In genomic region chr6:41027251-41027650, GRCh38 we compare ENCODE assay signal across 9 cellular contexts. TPM values are rescaled to one million over a fixed set of nuclear protein-coding genes. Genes with fewer than 3 reads are reported as not detected.
A peak's percentile ranks its signal among the peaks of the same experiment; 100 is the strongest.
DNase-seq lines count a peak whose midpoint lies in the region; FAIRE-seq and TF ChIP-seq lines count a peak whose summit lies in the region.
"Had no signal": no experiment of that assay in that cellular context is flagged by ENCODE, and none has a peak within 500 bp of the region (broad histone marks: within the 10 kb centered on the region; RNA-seq: fewer than 3 reads in every experiment).

No MANE protein-coding gene starts in this region.

- peak overlapping the region; percentile 68 for H3K4me3 ChIP-seq in CD8-positive, alpha-beta memory T cell (ENCODE audit: low read length)
- H3K4me3 ChIP-seq in ectodermal cell (ENCODE audit: insufficient read depth, low read depth, low read length), result peak overlapping the region; percentile 46
- H3K4me3 ChIP-seq in osteoblast (ENCODE audit: insufficient read depth, low read length), result peak overlapping the region; percentile 70

- H3K36me3 Mint-ChIP-seq in CD8-positive, alpha-beta memory T cell, result peaks cover 0 to 3% (median 0%) of the 10 kb centered on the region in 3 donors

- no peaks in the 10 kb centered on the region for H3K9me3 ChIP-seq in CD8-positive, alpha-beta memory T cell (ENCODE audit: low read length)
- H3K9me3 ChIP-seq in ectodermal cell (ENCODE audit: control insufficient read depth, low read length) (no peaks in the 10 kb centered on the region), osteoblast (ENCODE audit: low read depth, low read length) (no peaks in the 10 kb centered on the region)

- H3K4me1 ChIP-seq in CD8-positive, alpha-beta memory T cell (ENCODE audit: insufficient read depth, low read length), result peaks cover 20% of the 10 kb centered on the region
- H3K4me1 ChIP-seq in ectodermal cell (ENCODE audit: control insufficient read depth, insufficient read depth, low read length) (peaks cover 15% of the 10 kb centered on the region), osteoblast (ENCODE audit: insufficient read depth, low read length) (peaks cover 9% of the 10 kb centered on the region)

- 29 to 34% methylated on average over 5 of the region's 5 CpGs for WGBS in ectodermal cell, 2 experiments

- CTCF ChIA-PET in CD8-positive, alpha-beta memory T cell (lab: Charles Lee), result interaction anchor here (0.6 to 7.2 kb wide), 13 partner anchors 9 to 1665 kb away, joined by 3 to 44 read pairs (median 13); partner anchors contain the start of genes TSPO2 and UNC5CL

- TF ChIP-seq CTCF in osteoblast (IDR thresholded peaks at IDR 0.05; ENCODE audit: extremely low read depth, low read depth, low read length) (no peak), D721Med (IDR thresholded peaks at IDR 0.05; ENCODE audit: insufficient read depth, missing control alignments) (no peak)

- H2AFZ ChIP-seq in osteoblast (ENCODE audit: low read length), result peak overlapping the region; percentile 96

- no peak for FAIRE-seq in D721Med (lab: Jason Lieb, UNC)

- no peak overlapping the region for H3K27ac ChIP-seq in CD8-positive, alpha-beta memory T cell (ENCODE audit: low read depth, low read length)
- no peak overlapping the region for H3K27ac ChIP-seq in ectodermal cell (ENCODE audit: insufficient read depth, low read depth, low read length, poor library complexity, severe bottlenecking)
- H3K27ac ChIP-seq in osteoblast (ENCODE audit: low read depth, low read length), result no peak overlapping the region

- POLR2A ChIA-PET in CD8-positive, alpha-beta memory T cell (lab: Charles Lee), result interaction anchor here (1.5 kb wide), 1 partner anchor 44 kb away, joined by 4 read pairs; no protein-coding TSS in a partner anchor

- H3K4me3 Mint-ChIP-seq in CD8-positive, alpha-beta memory T cell, result peak overlapping the region; percentile 79 to 88 (median 83)

- H3K9me3 Mint-ChIP-seq in CD8-positive, alpha-beta memory T cell, result no peaks in the 10 kb centered on the region

- peak overlapping the region; percentile 90 for H3K4me2 ChIP-seq in osteoblast (ENCODE audit: insufficient read depth, low read length)

- no peak for DNase-seq in CD8-positive, alpha-beta memory T cell
- DNase-seq in M059J (ENCODE audit: low read depth) (peak; percentile 13), osteoblast (ENCODE audit: insufficient read length, low spot score, missing footprints) (no peak), activated gamma-delta T cell (lab: John Stamatoyannopoulos, UW) (no peak), NCI-H69 (lab: John Stamatoyannopoulos, UW) (no peak), D721Med (ENCODE audit: insufficient read length, low spot score) (no peak), NCI-H524 (lab: John Stamatoyannopoulos, UW) (no peak)

- peak overlapping the region in 7 of 8 donors; percentile 27 to 89 (median 79) for H3K27ac Mint-ChIP-seq in CD8-positive, alpha-beta memory T cell

- no peaks in the 10 kb centered on the region for H3K27me3 ChIP-seq in CD8-positive, alpha-beta memory T cell (ENCODE audit: insufficient read depth, low read length, poor library complexity, severe bottlenecking)
- no peaks in the 10 kb centered on the region for H3K27me3 ChIP-seq in ectodermal cell (ENCODE audit: control insufficient read depth, insufficient read depth, low read length, poor library complexity, severe bottlenecking)
- peaks cover 3% of the 10 kb centered on the region for H3K27me3 ChIP-seq in osteoblast (ENCODE audit: insufficient read depth, low read length)

- H3K36me3 ChIP-seq in CD8-positive, alpha-beta memory T cell (ENCODE audit: insufficient read depth, low read length), result no peaks in the 10 kb centered on the region
- H3K36me3 ChIP-seq in ectodermal cell (ENCODE audit: control insufficient read depth, insufficient read depth, low read length) (no peaks in the 10 kb centered on the region), osteoblast (ENCODE audit: insufficient read depth, low read length) (no peaks in the 10 kb centered on the region)

- H3K27me3 Mint-ChIP-seq in CD8-positive, alpha-beta memory T cell, result no peaks in the 10 kb centered on the region

- peaks cover 20 to 23% (median 21%) of the 10 kb centered on the region in 3 donors for H3K4me1 Mint-ChIP-seq in CD8-positive, alpha-beta memory T cell

- H3K79me2 ChIP-seq in osteoblast (ENCODE audit: insufficient read depth, low read length), result no peaks in the 10 kb centered on the region

- H4K20me1 ChIP-seq in osteoblast (ENCODE audit: insufficient read depth, low read length), result no peaks in the 10 kb centered on the region

RNA-seq across cellular contexts. Expression of gene UNC5CL, which starts 11.8 kb away (rescaled TPM):
- total RNA-seq in CD8-positive, alpha-beta memory T cell, result 1 to 10 TPM; 1.1 to 1.8 TPM
- 0.40 TPM for polyA plus RNA-seq in CD8-positive, alpha-beta memory T cell
- 0.02 and 0.20 TPM in 2 replicates for total RNA-seq in M059J (2014; rRNA removed; shearing (Covaris generic))
- polyA plus RNA-seq in ectodermal cell (2013, experiment 1 of 4), result 2.5 TPM
- 2.6 TPM for polyA plus RNA-seq in ectodermal cell (2013, experiment 2 of 4)
- 2.1 TPM for polyA plus RNA-seq in ectodermal cell (2013, experiment 3 of 4)
- 1.9 TPM for polyA plus RNA-seq in ectodermal cell (2013, experiment 4 of 4)
- total RNA-seq in osteoblast, result under 0.01 TPM in 1 of 2 replicates, not detected in the other

RNA-seq across cellular contexts. Expression of gene TSPO2, which starts 15.0 kb away (rescaled TPM):
- total RNA-seq in CD8-positive, alpha-beta memory T cell, result not detected
- polyA plus RNA-seq in CD8-positive, alpha-beta memory T cell, result not detected
- not detected in 2 replicates for total RNA-seq in M059J (2014; rRNA removed; shearing (Covaris generic))
- not detected for polyA plus RNA-seq in ectodermal cell (2013, experiment 1 of 4)
- not detected for polyA plus RNA-seq in ectodermal cell (2013, experiment 2 of 4)
- not detected for polyA plus RNA-seq in ectodermal cell (2013, experiment 3 of 4)
- polyA plus RNA-seq in ectodermal cell (2013, experiment 4 of 4), result not detected
- total RNA-seq in osteoblast, result not detected in 2 replicates

RNA-seq across cellular contexts. Expression of gene APOBEC2, which starts 25.8 kb away (rescaled TPM):
- not detected for total RNA-seq in CD8-positive, alpha-beta memory T cell
- not detected for polyA plus RNA-seq in CD8-positive, alpha-beta memory T cell
- not detected in 2 replicates for total RNA-seq in M059J (2014; rRNA removed; shearing (Covaris generic))
- not detected for polyA plus RNA-seq in ectodermal cell (2013, experiment 1 of 4)
- 0.23 TPM for polyA plus RNA-seq in ectodermal cell (2013, experiment 2 of 4)
- not detected for polyA plus RNA-seq in ectodermal cell (2013, experiment 3 of 4)
- polyA plus RNA-seq in ectodermal cell (2013, experiment 4 of 4), result not detected
- total RNA-seq in osteoblast, result not detected in 2 replicates
- total RNA-seq: left lobe of liver had no signal

RNA-seq across cellular contexts. Expression of gene OARD1, which starts 44.9 kb away (rescaled TPM):
- 10 to 100 TPM; 41.9 to 42.9 TPM for total RNA-seq in CD8-positive, alpha-beta memory T cell
- 51.1 TPM for polyA plus RNA-seq in CD8-positive, alpha-beta memory T cell
- 17.7 and 23.0 TPM in 2 replicates for total RNA-seq in M059J (2014; rRNA removed; shearing (Covaris generic))
- polyA plus RNA-seq in ectodermal cell (2013, experiment 1 of 4), result 53.3 TPM
- polyA plus RNA-seq in ectodermal cell (2013, experiment 2 of 4), result 58.4 TPM
- polyA plus RNA-seq in ectodermal cell (2013, experiment 3 of 4), result 50.7 TPM
- polyA plus RNA-seq in ectodermal cell (2013, experiment 4 of 4), result 53.1 TPM
- total RNA-seq in osteoblast, result 7.2 and 7.7 TPM in 2 replicates

RNA-seq across cellular contexts. Expression of gene NFYA, which starts 45.5 kb away (rescaled TPM):
- total RNA-seq in CD8-positive, alpha-beta memory T cell, result 10 to 100 TPM; 34.5 to 34.9 TPM
- 26.3 TPM for polyA plus RNA-seq in CD8-positive, alpha-beta memory T cell
- total RNA-seq in M059J (2014; rRNA removed; shearing (Covaris generic)), result 9.4 and 19.2 TPM in 2 replicates
- polyA plus RNA-seq in ectodermal cell (2013, experiment 1 of 4), result 60.8 TPM
- polyA plus RNA-seq in ectodermal cell (2013, experiment 2 of 4), result 48.1 TPM
- 52.2 TPM for polyA plus RNA-seq in ectodermal cell (2013, experiment 3 of 4)
- polyA plus RNA-seq in ectodermal cell (2013, experiment 4 of 4), result 54.4 TPM
- total RNA-seq in osteoblast, result 8.0 and 9.4 TPM in 2 replicates
